In genomic region chr14:89040080-89040437, GRCh38 we compare ENCODE assay signal across 9 cellular contexts.
A peak's percentile ranks its signal among the peaks of the same experiment; 100 is the strongest.
DNase-seq lines count a peak whose midpoint lies in the region; ATAC-seq and TF ChIP-seq lines count a peak whose summit lies in the region.
"Had no signal": no experiment of that assay in that cellular context is flagged by ENCODE, and none has a peak within 500 bp of the region (broad histone marks: within the 10 kb centered on the region; RNA-seq: fewer than 3 reads in every experiment).

No MANE protein-coding gene starts in this region.

- peaks cover 3% of the 10 kb centered on the region for H3K36me3 Mint-ChIP-seq in activated naive CD4-positive, alpha-beta T cell treated with anti-CD3 and anti-CD28 coated beads, Interleukin-2, amount 50 U/mL, for 24 hours
- H3K36me3 Mint-ChIP-seq in type B pancreatic cell: no peaks in the 10 kb centered on the region

- peaks cover 23% of the 10 kb centered on the region for H3K4me1 ChIP-seq in PC-3 (ENCODE audit: insufficient read depth, low read length)
- H3K4me1 ChIP-seq in mucosa of descending colon (ENCODE audit: low read depth): peaks cover 12% of the 10 kb centered on the region
- H3K4me1 ChIP-seq in OCI-LY7 (ENCODE audit: insufficient read depth, low read length, poor library complexity, severe bottlenecking): no peaks in the 10 kb centered on the region

- H3K4me2 ChIP-seq in PC-3 (ENCODE audit: low read length) (peak overlapping the region; percentile 86), OCI-LY7 (ENCODE audit: low read length) (no peak overlapping the region)

- peaks cover 5% of the 10 kb centered on the region for H3K27me3 Mint-ChIP-seq in activated naive CD4-positive, alpha-beta T cell treated with anti-CD3 and anti-CD28 coated beads, Interleukin-2, amount 50 U/mL, for 24 hours
- H3K27me3 Mint-ChIP-seq in type B pancreatic cell: peaks cover 16% of the 10 kb centered on the region

- H3K4me3 ChIP-seq in PC-3 (ENCODE audit: low read length) (peak overlapping the region; percentile 66), mucosa of descending colon (no peak overlapping the region), OCI-LY7 (ENCODE audit: low read depth, low read length, poor library complexity, severe bottlenecking) (no peak overlapping the region)

- H3K27me3 ChIP-seq in PC-3 (ENCODE audit: low read length): no peaks in the 10 kb centered on the region

- DNase-seq in activated naive CD4-positive, alpha-beta T cell (lab: John Stamatoyannopoulos, UW): no peak
- no peak for DNase-seq in PC-3
- DNase-seq in kidney tubule cell (ENCODE audit: low spot score): peak; percentile 5
- no peak for DNase-seq in type B pancreatic cell (ENCODE audit: extremely low spot score, unreplicated experiment)
- no peak for DNase-seq in mucosa of descending colon
- no peak for DNase-seq in OCI-LY7 (ENCODE audit: low spot score)
- DNase-seq in NOMO-1 (lab: John Stamatoyannopoulos, UW; ENCODE audit: unreplicated experiment in 2 of 2): no peak

- H3K9me2 ChIP-seq in PC-3 (replicated peaks; ENCODE audit: low read length): no peaks in the 10 kb centered on the region
- H3K9me2 ChIP-seq in OCI-LY7 (ENCODE audit: insufficient read depth, low read length): no peaks in the 10 kb centered on the region

- POLR2A ChIA-PET in PC-3 (lab: Charles Lee; ENCODE audit: unreplicated experiment) (interaction anchor here (0.5 kb wide), 1 partner anchor 9 kb away, joined by 3 read pairs; no protein-coding TSS in a partner anchor), OCI-LY7 (lab: Charles Lee) (no interaction called here)

- peaks cover 10% of the 10 kb centered on the region for H3K4me1 Mint-ChIP-seq in activated naive CD4-positive, alpha-beta T cell treated with anti-CD3 and anti-CD28 coated beads, Interleukin-2, amount 50 U/mL, for 24 hours
- H3K4me1 Mint-ChIP-seq in type B pancreatic cell (ENCODE audit: unreplicated experiment): peaks cover 17% of the 10 kb centered on the region

- CTCF ChIA-PET in PC-3 (lab: Charles Lee) (no interaction called here), OCI-LY7 (lab: Charles Lee; ENCODE audit: unreplicated experiment) (interaction anchor here (1.0 kb wide), 1 partner anchor 10 kb away, joined by 4 read pairs; no protein-coding TSS in a partner anchor)

- intact Hi-C loops in PC-3 (cut with micrococcal nuclease): loop anchor here (1.0 to 5.0 kb wide), 9 partner anchors 97 to 875 kb away; no protein-coding TSS in a partner anchor
- intact Hi-C loops in mucosa of descending colon (cut with DNase I, micrococcal nuclease): loop anchor here in 1 of 2 donors (5.0 kb wide), 1 partner anchor 872 kb away; no protein-coding TSS in a partner anchor
- intact Hi-C loops in OCI-LY7 (cut with micrococcal nuclease; ENCODE audit: unreplicated experiment): loop anchor here (1.0 to 10.0 kb wide), 5 partner anchors 137 to 875 kb away; partner anchors contain the start of gene FOXN3

- no peaks in the 10 kb centered on the region for H4K20me1 ChIP-seq in PC-3 (ENCODE audit: low read length)
- H4K20me1 ChIP-seq in OCI-LY7 (ENCODE audit: insufficient read depth, low read length): no peaks in the 10 kb centered on the region

- H3K36me3 ChIP-seq in PC-3 (ENCODE audit: low read depth, low read length): no peaks in the 10 kb centered on the region
- H3K36me3 ChIP-seq in mucosa of descending colon (ENCODE audit: low read depth): no peaks in the 10 kb centered on the region
- H3K36me3 ChIP-seq in OCI-LY7 (ENCODE audit: insufficient read depth, low read length): no peaks in the 10 kb centered on the region

- no TSS peak for BruUV-seq in PC-3 (replicated peaks; lab: Mats Ljungman, UMichigan)
- no TSS peak for BruUV-seq in OCI-LY7 (replicated peaks; lab: Mats Ljungman, UMichigan)

- peak overlapping the region; percentile 82 for H2AFZ ChIP-seq in PC-3 (ENCODE audit: low read length)
- H2AFZ ChIP-seq in OCI-LY7 (ENCODE audit: low read length): no peak overlapping the region

- H3K9me3 ChIP-seq in PC-3 (ENCODE audit: low read length) (no peaks in the 10 kb centered on the region), mucosa of descending colon (peaks cover 4% of the 10 kb centered on the region), OCI-LY7 (ENCODE audit: low read length) (peaks cover 5% of the 10 kb centered on the region; the same call in 1 of the 2 replicates)

- no peak for ATAC-seq in PC-3
- no peak for ATAC-seq in mucosa of descending colon

- TF ChIP-seq CTCF in PC-3 (conservative IDR thresholded peaks at IDR 0.05; ENCODE audit: low read depth, low read length): no peak
- TF ChIP-seq CTCF in type B pancreatic cell (conservative IDR thresholded peaks at IDR 0.05): no peak
- TF ChIP-seq CTCF in mucosa of descending colon (IDR thresholded peaks at IDR 0.05): no peak
- TF ChIP-seq CTCF in OCI-LY7 (conservative IDR thresholded peaks at IDR 0.05; ENCODE audit: low read length): no peak

- H3K4me3 Mint-ChIP-seq in activated naive CD4-positive, alpha-beta T cell treated with anti-CD3 and anti-CD28 coated beads, Interleukin-2, amount 50 U/mL, for 24 hours: peak overlapping the region; percentile 83
- peak overlapping the region; percentile 12 for H3K4me3 Mint-ChIP-seq in type B pancreatic cell

- no peak overlapping the region for H3K9ac ChIP-seq in PC-3 (ENCODE audit: low read length)

- H3F3A ChIP-seq in PC-3 (ENCODE audit: low read length, unreplicated experiment): no peaks in the 10 kb centered on the region

- H3K79me2 ChIP-seq in PC-3 (ENCODE audit: low read length) (no peaks in the 10 kb centered on the region), OCI-LY7 (ENCODE audit: insufficient read depth, low read depth, low read length) (no peaks in the 10 kb centered on the region)

- H3K27ac ChIP-seq in PC-3 (ENCODE audit: low read length): no peak overlapping the region; the same call in 1 of the 2 replicates
- no peak overlapping the region for H3K27ac ChIP-seq in OCI-LY7 (ENCODE audit: low read depth, low read length, poor library complexity, severe bottlenecking)

- H3K27ac Mint-ChIP-seq in activated naive CD4-positive, alpha-beta T cell treated with anti-CD3 and anti-CD28 coated beads, Interleukin-2, amount 50 U/mL, for 24 hours: no peak overlapping the region
- no peak overlapping the region for H3K27ac Mint-ChIP-seq in type B pancreatic cell
- H3K27ac Mint-ChIP-seq: natural killer cell treated with Interleukin-12 subunit alpha and Interleukin-12 subunit beta and Interleukin-15 and Interleukin-18, amount 100 ng/mL, for 72 hours had no signal

- H3K9me3 Mint-ChIP-seq in activated naive CD4-positive, alpha-beta T cell treated with anti-CD3 and anti-CD28 coated beads, Interleukin-2, amount 50 U/mL, for 24 hours: no peaks in the 10 kb centered on the region
- H3K9me3 Mint-ChIP-seq in type B pancreatic cell: no peaks in the 10 kb centered on the region
- H3K9me3 Mint-ChIP-seq: natural killer cell treated with Interleukin-12 subunit alpha and Interleukin-12 subunit beta and Interleukin-15 and Interleukin-18, amount 100 ng/mL, for 72 hours had no signal
